In the genomic region with DNA sequence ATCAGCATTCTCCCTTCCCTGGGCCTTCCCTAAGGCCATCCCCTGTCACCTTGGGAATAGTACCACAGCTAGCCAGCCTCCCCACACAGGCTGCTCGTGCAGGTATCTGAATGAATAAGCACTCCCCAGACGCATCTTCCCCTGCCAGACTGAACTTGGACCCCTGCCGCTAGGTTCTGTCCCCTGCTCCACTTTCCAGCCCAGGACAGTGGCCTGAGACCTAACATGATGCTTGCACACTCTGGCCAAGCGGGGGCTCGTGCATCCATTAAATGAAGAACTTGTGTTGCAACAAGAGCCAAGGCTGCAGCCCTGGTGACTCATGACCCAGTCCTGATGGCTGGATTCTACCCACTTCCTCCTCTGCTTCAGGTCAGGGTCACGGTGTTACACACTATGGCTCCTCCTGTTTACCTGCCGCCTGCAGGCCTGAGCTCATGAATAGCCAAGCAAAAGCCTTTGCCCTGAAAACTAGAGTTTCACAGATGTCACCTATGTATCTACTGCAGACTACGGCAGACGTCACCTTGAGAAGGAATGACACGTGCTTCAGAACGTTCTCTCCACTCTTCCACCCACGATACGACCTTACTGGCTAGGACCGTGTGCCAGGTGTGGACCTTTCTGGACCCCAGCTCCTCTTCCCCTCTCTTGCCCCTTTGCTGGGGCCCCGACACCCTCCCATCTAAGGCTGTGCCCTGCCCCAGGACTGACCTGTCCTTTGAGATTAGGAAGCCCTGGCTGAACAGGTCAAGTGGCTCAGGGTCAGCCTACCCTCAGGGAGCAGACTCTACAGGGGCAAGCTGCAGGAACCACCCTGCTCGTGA, we compare ENCODE assay signal across 9 cellular contexts. TPM values are rescaled to one million over a fixed set of nuclear protein-coding genes. Genes with fewer than 3 reads are reported as not detected.
DNase-seq lines count a peak whose midpoint lies in the region; ATAC-seq lines count a peak whose summit lies in the region.
"Had no signal": no experiment of that assay in that cellular context is flagged by ENCODE, and none has a peak within 500 bp of the region (broad histone marks: within the 10 kb centered on the region; RNA-seq: fewer than 3 reads in every experiment).

No MANE protein-coding gene starts in this region.

- no peaks in the 10 kb centered on the region for H3K9me3 Mint-ChIP-seq in natural killer cell treated with Interleukin-12 subunit alpha and Interleukin-12 subunit beta and Interleukin-15 and Interleukin-18, amount 100 ng/mL, for 72 hours
- H3K9me3 Mint-ChIP-seq: dendritic cell treated with granulocyte-macrophage colony-stimulating factor and Interleukin-4, amounts not matched to agents 40 ng/mL and 50 ng/mL, for 4 days had no signal

- in situ Hi-C loops in Caki2 (cut with HindIII; ENCODE audit: low pct_unique_long_range_greater_than_20kb, low sequenced_read_pairs) = no loop called here

- peak; percentile 62 for DNase-seq in Caki2 (ENCODE audit: low read depth)
- peak; percentile 93 for DNase-seq in MV-4-11 (lab: John Stamatoyannopoulos, UW)
- peak; percentile 19 for DNase-seq in cerebellar cortex (ENCODE audit: low spot score)
- DNase-seq in natural killer cell treated with Interleukin-12 subunit alpha and Interleukin-12 subunit beta and Interleukin-15 and Interleukin-18, amount 100 ng/mL, for 72 hours (ENCODE audit: low spot score) = no peak
- DNase-seq in posterior cingulate gyrus = no peak
- no peak for DNase-seq in cortex of kidney (lab: John Stamatoyannopoulos, UW)
- DNase-seq in iPS-NIHi7 (ENCODE audit: extremely low spot score) = no peak

- H3K36me3 Mint-ChIP-seq in natural killer cell treated with Interleukin-12 subunit alpha and Interleukin-12 subunit beta and Interleukin-15 and Interleukin-18, amount 100 ng/mL, for 72 hours = no peaks in the 10 kb centered on the region

- no peak overlapping the region for H3K4me3 Mint-ChIP-seq in natural killer cell treated with Interleukin-12 subunit alpha and Interleukin-12 subunit beta and Interleukin-15 and Interleukin-18, amount 100 ng/mL, for 72 hours
- H3K4me3 Mint-ChIP-seq: dendritic cell treated with granulocyte-macrophage colony-stimulating factor and Interleukin-4, amounts not matched to agents 40 ng/mL and 50 ng/mL, for 4 days had no signal

- intact Hi-C loops in posterior cingulate gyrus (cut with DNase I) = no loop called here

- peaks cover 5 to 8% of the 10 kb centered on the region in 2 donors for H3K4me1 Mint-ChIP-seq in natural killer cell treated with Interleukin-12 subunit alpha and Interleukin-12 subunit beta and Interleukin-15 and Interleukin-18, amount 100 ng/mL, for 72 hours (ENCODE audit: low read depth in 2 of 2)

- ATAC-seq in GM21526 (IDR thresholded peaks at IDR 0.05; ENCODE audit: low FRiP score, unreplicated experiment) = peak; percentile 66
- ATAC-seq in natural killer cell treated with Interleukin-12 subunit alpha and Interleukin-12 subunit beta and Interleukin-15 and Interleukin-18, amount 100 ng/mL, for 72 hours = peak; percentile 55 to 65

- peaks cover 0 to 8% of the 10 kb centered on the region in 2 donors for H3K27me3 Mint-ChIP-seq in natural killer cell treated with Interleukin-12 subunit alpha and Interleukin-12 subunit beta and Interleukin-15 and Interleukin-18, amount 100 ng/mL, for 72 hours
- H3K27me3 Mint-ChIP-seq: dendritic cell treated with granulocyte-macrophage colony-stimulating factor and Interleukin-4, amounts not matched to agents 40 ng/mL and 50 ng/mL, for 4 days had no signal

- H3K27ac Mint-ChIP-seq in natural killer cell treated with Interleukin-12 subunit alpha and Interleukin-12 subunit beta and Interleukin-15 and Interleukin-18, amount 100 ng/mL, for 72 hours = no peak overlapping the region
- H3K27ac Mint-ChIP-seq: dendritic cell treated with granulocyte-macrophage colony-stimulating factor and Interleukin-4, amounts not matched to agents 40 ng/mL and 50 ng/mL, for 4 days had no signal

RNA-seq across cellular contexts. Expression of a gene that starts 6.5 kb away (rescaled TPM):
- total RNA-seq in Caki2 (2014; rRNA removed; shearing (Covaris generic); ENCODE audit: low replicate concordance) = 21.4 and 28.8 TPM in 2 replicates
- 1 to 10 TPM; 1.9 to 2.3 TPM for total RNA-seq in natural killer cell treated with Interleukin-12 subunit alpha and Interleukin-12 subunit beta and Interleukin-15 and Interleukin-18, amount 100 ng/mL, for 72 hours

RNA-seq across cellular contexts. Expression of a gene that starts 24.7 kb away (rescaled TPM):
- 17.3 and 24.5 TPM in 2 replicates for total RNA-seq in Caki2 (2014; rRNA removed; shearing (Covaris generic); ENCODE audit: low replicate concordance)
- 100 to 1,000 TPM in 1 of 2 donors, 10 to 100 TPM in 1; 70.0 to 118 TPM for total RNA-seq in natural killer cell treated with Interleukin-12 subunit alpha and Interleukin-12 subunit beta and Interleukin-15 and Interleukin-18, amount 100 ng/mL, for 72 hours

Comparison
In these comparisons a context has a peak if more than half of its experiments do, and no peak if none do; other contexts are left out.
1. DNase-seq: peak in Caki2 (single experiment), MV-4-11 (single experiment) and cerebellar cortex (single experiment); none in natural killer cell treated with Interleukin-12 subunit alpha and Interleukin-12 subunit beta and Interleukin-15 and Interleukin-18, amount 100 ng/mL, for 72 hours (single experiment), posterior cingulate gyrus (0 of 10), cortex of kidney (single experiment) and iPS-NIHi7 (single experiment).